In genomic region chr18:1657888-1658287, GRCh38 we compare ENCODE assay signal across 14 cellular contexts.
A peak's percentile ranks its signal among the peaks of the same experiment; 100 is the strongest.
DNase-seq lines count a peak whose midpoint lies in the region; ATAC-seq and TF ChIP-seq lines count a peak whose summit lies in the region.
"Had no signal": no experiment of that assay in that cellular context is flagged by ENCODE, and none has a peak within 500 bp of the region (broad histone marks: within the 10 kb centered on the region; RNA-seq: fewer than 3 reads in every experiment).

No MANE protein-coding gene starts in this region.

- H3K4me3 ChIP-seq in left lung (no peak overlapping the region), lower lobe of right lung (no peak overlapping the region)
- H3K4me3 ChIP-seq: GM23338 had no signal

- intact Hi-C loops in left lung (cut with DNase I): no loop called here
- intact Hi-C loops in lower lobe of right lung (cut with DNase I): no loop called here

- H3K27me3 ChIP-seq in left lung: no peaks in the 10 kb centered on the region
- H3K27me3 ChIP-seq in lower lobe of right lung (ENCODE audit: low read depth): no peaks in the 10 kb centered on the region

- H3K27ac ChIP-seq in left lung: no peak overlapping the region
- H3K27ac ChIP-seq in lower lobe of right lung: no peak overlapping the region

- ATAC-seq in left lung (peak; percentile 46), lower lobe of right lung (peak; percentile 56 to 73), GM18873 (IDR thresholded peaks at IDR 0.05; ENCODE audit: low FRiP score, unreplicated experiment) (no peak)
- ATAC-seq: GM23338, HCT116 had no signal

- H3K4me1 ChIP-seq in left lung (peaks cover 0 to 7% of the 10 kb centered on the region in 2 donors), lower lobe of right lung (peaks cover 4% of the 10 kb centered on the region)

- DNase-seq in NCI-H2029 treated with DMSO at 0.1 percent for 48 hours (lab: John Stamatoyannopoulos, UW) (peak; percentile 9), NCI-H2029 (lab: John Stamatoyannopoulos, UW) (no peak), left lung (no peak), lower lobe of right lung (no peak), NCI-H226 (no peak)
- DNase-seq: C1 segment of cervical spinal cord; Calu3; CD4-positive, alpha-beta memory T cell; COR-L47; DND-41; H9 had no signal

- H3K36me3 ChIP-seq in left lung (no peaks in the 10 kb centered on the region), lower lobe of right lung (no peaks in the 10 kb centered on the region)

- TF ChIP-seq CTCF in left lung (IDR thresholded peaks at IDR 0.05): no peak
- TF ChIP-seq CTCF in lower lobe of right lung (IDR thresholded peaks at IDR 0.05): no peak

- H3K9me3 ChIP-seq in left lung (no peaks in the 10 kb centered on the region), lower lobe of right lung (no peaks in the 10 kb centered on the region)
